In genomic region chr19:11279505-11280236, GRCh38 we compare ENCODE assay signal across 9 cellular contexts. TPM values are rescaled to one million over a fixed set of nuclear protein-coding genes. Genes with fewer than 3 reads are reported as not detected.
A peak's percentile ranks its signal among the peaks of the same experiment; 100 is the strongest.
DNase-seq lines count a peak whose midpoint lies in the region; ATAC-seq, FAIRE-seq and TF ChIP-seq lines count a peak whose summit lies in the region.
"Had no signal": no experiment of that assay in that cellular context is flagged by ENCODE, and none has a peak within 500 bp of the region (broad histone marks: within the 10 kb centered on the region; RNA-seq: fewer than 3 reads in every experiment).

No MANE protein-coding gene starts in this region.

- H3K27me3 Mint-ChIP-seq in activated CD4-positive, alpha-beta T cell treated with anti-CD3 and anti-CD28 coated beads for 36 hours = peaks cover 32% of the 10 kb centered on the region
- peaks cover 3% of the 10 kb centered on the region for H3K27me3 Mint-ChIP-seq in nephron (ENCODE audit: low read depth)

- no peak overlapping the region for H3K9ac ChIP-seq in kidney (ENCODE audit: low read length in 2 of 2)

- H3K9me3 ChIP-seq in kidney (ENCODE audit: control insufficient read depth in 1 of 2, low read length in 2 of 2) = no peaks in the 10 kb centered on the region

- no peak overlapping the region for H3K27ac ChIP-seq in kidney (ENCODE audit: low read depth in 2 of 2, low read length in 2 of 2)

- H3K4me1 Mint-ChIP-seq in activated CD4-positive, alpha-beta T cell treated with anti-CD3 and anti-CD28 coated beads for 36 hours = peaks cover 12% of the 10 kb centered on the region
- H3K4me1 Mint-ChIP-seq in nephron = peaks cover 22% of the 10 kb centered on the region

- peaks cover 1% of the 10 kb centered on the region for H3K9me3 Mint-ChIP-seq in activated CD4-positive, alpha-beta T cell treated with anti-CD3 and anti-CD28 coated beads for 36 hours (ENCODE audit: low read depth)
- H3K9me3 Mint-ChIP-seq in nephron = peaks cover 2% of the 10 kb centered on the region

- DNase-seq in activated CD4-positive, alpha-beta T cell treated with anti-CD3 and anti-CD28 coated beads for 36 hours = peak; percentile 9
- no peak for DNase-seq in activated CD4-positive, alpha-beta T cell treated with anti-CD3 and anti-CD28 coated beads for 1 hour
- peak; percentile 64 for DNase-seq in NOMO-1 treated with DMSO at 0.1 percent for 48 hours (lab: John Stamatoyannopoulos, UW; ENCODE audit: unreplicated experiment)
- peak; percentile 12 for DNase-seq in activated T-helper 1 cell treated with Interleukin-2 at 50 U/mL for 16 hours (ENCODE audit: low read depth)
- DNase-seq in amniotic stem cell (lab: John Stamatoyannopoulos, UW) = no peak
- DNase-seq in kidney = no peak

- CTCF ChIA-PET in activated CD4-positive, alpha-beta T cell treated with anti-CD3 and anti-CD28 coated beads for 36 hours (lab: Charles Lee) = interaction anchor here (0.5 to 0.7 kb wide), 2 partner anchors 245 to 369 kb away, joined by 3 read pairs; no protein-coding TSS in a partner anchor

- peak overlapping the region; percentile 2 for H3K4me3 Mint-ChIP-seq in activated CD4-positive, alpha-beta T cell treated with anti-CD3 and anti-CD28 coated beads for 36 hours
- no peak overlapping the region for H3K4me3 Mint-ChIP-seq in nephron

- POLR2A ChIA-PET in activated CD4-positive, alpha-beta T cell treated with anti-CD3 and anti-CD28 coated beads for 36 hours (lab: Charles Lee) = interaction anchor here (0.7 kb wide), 1 partner anchor 68 kb away, joined by 4 read pairs; no protein-coding TSS in a partner anchor

- no peak overlapping the region for H3K4me3 ChIP-seq in kidney (ENCODE audit: low read length in 2 of 2)

- FAIRE-seq in kidney (lab: Jason Lieb, UNC) = no peak

- intact Hi-C loops in activated CD4-positive, alpha-beta T cell treated with anti-CD3 and anti-CD28 coated beads for 36 hours (cut with DNase I, micrococcal nuclease) = no loop called here
- intact Hi-C loops in kidney (cut with DNase I) = no loop called here

- no peaks in the 10 kb centered on the region for H3K36me3 Mint-ChIP-seq in activated CD4-positive, alpha-beta T cell treated with anti-CD3 and anti-CD28 coated beads for 36 hours (ENCODE audit: low read depth)
- peaks cover 3% of the 10 kb centered on the region for H3K36me3 Mint-ChIP-seq in nephron (ENCODE audit: low read depth)

- H3K27ac Mint-ChIP-seq in activated CD4-positive, alpha-beta T cell treated with anti-CD3 and anti-CD28 coated beads for 36 hours = no peak overlapping the region
- H3K27ac Mint-ChIP-seq in nephron = peak overlapping the region in 2 of 3 experiments; percentile 2 to 29

- no peaks in the 10 kb centered on the region for H3K4me1 ChIP-seq in kidney (ENCODE audit: control insufficient read depth in 1 of 2, insufficient read depth in 1 of 2, low read depth in 1 of 2, low read length in 2 of 2)

- TF ChIP-seq CTCF in nephron (IDR thresholded peaks at IDR 0.05; ENCODE audit: unreplicated experiment in 3 of 3) (no peak), kidney (IDR thresholded peaks at IDR 0.05; ENCODE audit: borderline replicate concordance, extremely low read depth, insufficient read depth) (no peak)

- ATAC-seq in activated CD4-positive, alpha-beta T cell treated with anti-CD3 and anti-CD28 coated beads for 36 hours = peak; percentile 81
- no peak for ATAC-seq in GM21723 (IDR thresholded peaks at IDR 0.05; ENCODE audit: unreplicated experiment)

- no peaks in the 10 kb centered on the region for H3K36me3 ChIP-seq in kidney (ENCODE audit: control insufficient read depth in 1 of 2, insufficient read depth in 2 of 2, low read length in 2 of 2)

RNA-seq across cellular contexts. Expression of gene TSPAN16, which starts 16.3 kb away (rescaled TPM):
- total RNA-seq in activated CD4-positive, alpha-beta T cell treated with anti-CD3 and anti-CD28 coated beads for 36 hours = not detected
- not detected for total RNA-seq in kidney
- not detected for polyA plus RNA-seq in kidney (ENCODE audit: insufficient read depth, low read depth, low replicate concordance)
- total RNA-seq: pulmonary artery endothelial cell had no signal

RNA-seq across cellular contexts. Expression of gene DOCK6, which starts 17.3 kb away (rescaled TPM):
- total RNA-seq in activated CD4-positive, alpha-beta T cell treated with anti-CD3 and anti-CD28 coated beads for 36 hours = 1 to 10 TPM; 2.8 to 4.6 TPM
- 112 TPM for total RNA-seq in kidney
- polyA plus RNA-seq in kidney (ENCODE audit: insufficient read depth, low read depth, low replicate concordance) = 45.8 TPM

RNA-seq across cellular contexts. Expression of gene ANGPTL8, which starts 40.3 kb away (rescaled TPM):
- not detected for total RNA-seq in activated CD4-positive, alpha-beta T cell treated with anti-CD3 and anti-CD28 coated beads for 36 hours
- 1.9 TPM for total RNA-seq in kidney
- polyA plus RNA-seq in kidney (ENCODE audit: insufficient read depth, low read depth, low replicate concordance) = 1.3 TPM
- total RNA-seq: pulmonary artery endothelial cell had no signal

RNA-seq across cellular contexts. Expression of gene RAB3D, which starts 59.8 kb away (rescaled TPM):
- total RNA-seq in activated CD4-positive, alpha-beta T cell treated with anti-CD3 and anti-CD28 coated beads for 36 hours = 1 to 10 TPM; 7.5 to 8.9 TPM
- 80.4 TPM for total RNA-seq in kidney
- polyA plus RNA-seq in kidney (ENCODE audit: insufficient read depth, low read depth, low replicate concordance) = 8.3 TPM

Comparison
In these comparisons a context has a peak if more than half of its experiments do, and no peak if none do; other contexts are left out.
1. DNase-seq: peak in activated CD4-positive, alpha-beta T cell treated with anti-CD3 and anti-CD28 coated beads for 36 hours (single experiment), NOMO-1 treated with DMSO at 0.1 percent for 48 hours (single experiment) and activated T-helper 1 cell treated with Interleukin-2 at 50 U/mL for 16 hours (single experiment); none in activated CD4-positive, alpha-beta T cell treated with anti-CD3 and anti-CD28 coated beads for 1 hour (single experiment), amniotic stem cell (single experiment) and kidney (single experiment).
2. RNA of gene DOCK6, which starts 17.3 kb away (total RNA-seq): 112 TPM in kidney (single experiment); 2.8 to 4.6 TPM in activated CD4-positive, alpha-beta T cell treated with anti-CD3 and anti-CD28 coated beads for 36 hours; every median in the first group is over 10 times any median in the second.